In genomic region chr2:47082976-47083375, GRCh38 we compare ENCODE assay signal across 18 cellular contexts.
DNase-seq lines count a peak whose midpoint lies in the region; ATAC-seq, FAIRE-seq and TF ChIP-seq lines count a peak whose summit lies in the region.
"Had no signal": no experiment of that assay in that cellular context is flagged by ENCODE, and none has a peak within 500 bp of the region (broad histone marks: within the 10 kb centered on the region; RNA-seq: fewer than 3 reads in every experiment).

No MANE protein-coding gene starts in this region.

- peak overlapping the region; percentile 81 to 98 (median 91) for H3K4me2 ChIP-seq in BLaER1 treated with 17β-estradiol and CSF1 and Interleukin-3, amounts not matched to agents 10 nM and 100 nM
- no peak overlapping the region for H3K4me2 ChIP-seq in trophoblast cell (ENCODE audit: low read length)

- no peak for FAIRE-seq in bronchial epithelial cell (lab: Jason Lieb, UNC)
- FAIRE-seq: RCC 7860 had no signal

- H3K27ac ChIP-seq in BLaER1 treated with 17β-estradiol and CSF1 and Interleukin-3, amounts not matched to agents 10 nM and 100 nM: peak overlapping the region in 10 of 11 experiments; percentile 75 to 92 (median 87); a peak in 19 of 22 replicates
- H3K27ac ChIP-seq in trophoblast cell (ENCODE audit: low read depth, low read length): no peak overlapping the region

- no peaks in the 10 kb centered on the region for H4K20me1 ChIP-seq in BLaER1 treated with 17β-estradiol and CSF1 and Interleukin-3, amounts not matched to agents 10 nM and 100 nM

- no CpG with 5 or more reads among the region's 6 CpGs for WGBS in trophoblast cell (ENCODE audit: extremely low coverage, insufficient coverage, insufficient read length)

- DNase-seq in GDM1 (lab: John Stamatoyannopoulos, UW): peak; percentile 35
- peak; percentile 20 for DNase-seq in bronchial epithelial cell (ENCODE audit: low read depth)
- no peak for DNase-seq in trophoblast cell
- DNase-seq in activated effector memory CD4-positive, alpha-beta T cell treated with Interleukin-2 at 50 U/mL for 16 hours: no peak
- DNase-seq: ACHN; CD4-positive, CD25-positive, alpha-beta regulatory T cell; COR-L47; DMS 273 treated with DMSO at 0.1 percent for 48 hours; DND-41; H9; KBM-7; MV-4-11; NCI-H1694 treated with DMSO at 0.1 percent for 48 hours had no signal

- H3K79me1 ChIP-seq in trophoblast cell (ENCODE audit: low read length): peaks cover 37% of the 10 kb centered on the region

- no peaks in the 10 kb centered on the region for H3K9me3 ChIP-seq in BLaER1 treated with 17β-estradiol and CSF1 and Interleukin-3, amounts not matched to agents 10 nM and 100 nM (replicated peaks in 1 of 11)
- no peaks in the 10 kb centered on the region for H3K9me3 ChIP-seq in trophoblast cell (ENCODE audit: insufficient read depth, low read depth, low read length)

- H3K9ac ChIP-seq in BLaER1 treated with 17β-estradiol and CSF1 and Interleukin-3, amounts not matched to agents 10 nM and 100 nM: peak overlapping the region in 8 of 11 experiments; percentile 59 to 81 (median 70); a peak in 11 of 22 replicates
- H3K9ac ChIP-seq in trophoblast cell (ENCODE audit: low read length): no peak overlapping the region

- no peak overlapping the region for H2BK5ac ChIP-seq in trophoblast cell (ENCODE audit: low read depth, low read length, poor library complexity)

- peak overlapping the region in 3 of 10 experiments; percentile 12 to 55 (median 43); a peak in 2 of 20 replicates for H3K4me3 ChIP-seq in BLaER1 treated with 17β-estradiol and CSF1 and Interleukin-3, amounts not matched to agents 10 nM and 100 nM
- no peak overlapping the region for H3K4me3 ChIP-seq in bronchial epithelial cell (ENCODE audit: low read depth, low read length)
- no peak overlapping the region for H3K4me3 ChIP-seq in trophoblast cell (ENCODE audit: low read depth, low read length)

- no peak overlapping the region for H3K18ac ChIP-seq in trophoblast cell (ENCODE audit: low read length)

- H3K79me2 ChIP-seq in trophoblast cell (ENCODE audit: control insufficient read depth, insufficient read depth, low read length, poor library complexity): peaks cover 9% of the 10 kb centered on the region

- peak overlapping the region; percentile 51 for H4K91ac ChIP-seq in trophoblast cell (ENCODE audit: low read depth, low read length)

- no peak overlapping the region for H4K12ac ChIP-seq in trophoblast cell (ENCODE audit: low read depth, low read length)

- no peak overlapping the region for H3K23ac ChIP-seq in trophoblast cell (ENCODE audit: low read length)

- peaks cover 67 to 93% (median 78%) of the 10 kb centered on the region in 10 experiments for H3K4me1 ChIP-seq in BLaER1 treated with 17β-estradiol and CSF1 and Interleukin-3, amounts not matched to agents 10 nM and 100 nM
- peaks cover 19 to 32% of the 10 kb centered on the region in 2 experiments for H3K4me1 ChIP-seq in trophoblast cell (ENCODE audit: control insufficient read depth in 1 of 2, insufficient read depth in 2 of 2, low read length in 2 of 2)

- peaks cover 0 to 5% (median 0%) of the 10 kb centered on the region in 11 experiments; a peak in 1 of 22 replicates for H3K36me3 ChIP-seq in BLaER1 treated with 17β-estradiol and CSF1 and Interleukin-3, amounts not matched to agents 10 nM and 100 nM
- H3K36me3 ChIP-seq in bronchial epithelial cell (ENCODE audit: control insufficient read depth, insufficient read depth, low read length) (no peaks in the 10 kb centered on the region), trophoblast cell (ENCODE audit: control insufficient read depth in 1 of 2, insufficient read depth in 2 of 2, low read length in 2 of 2) (no peaks in the 10 kb centered on the region)

- no peak for ATAC-seq in SK-N-SH treated with all-trans-retinoic acid at 6 μM for 48 hours
- no peak for ATAC-seq in GM21526 (IDR thresholded peaks at IDR 0.05; ENCODE audit: low FRiP score, unreplicated experiment)
- ATAC-seq: Right ventricle myocardium inferior had no signal

- no peaks in the 10 kb centered on the region for H3K27me3 ChIP-seq in BLaER1 treated with 17β-estradiol and CSF1 and Interleukin-3, amounts not matched to agents 10 nM and 100 nM
- H3K27me3 ChIP-seq in bronchial epithelial cell (ENCODE audit: control insufficient read depth, insufficient read depth, low read length) (no peaks in the 10 kb centered on the region), trophoblast cell (ENCODE audit: insufficient read depth, low read length) (no peaks in the 10 kb centered on the region)

- no peak overlapping the region for H2BK120ac ChIP-seq in trophoblast cell (ENCODE audit: insufficient read depth, low read length, poor library complexity)

- H4K8ac ChIP-seq in trophoblast cell (ENCODE audit: low read depth, low read length): peak overlapping the region; percentile 2

- H2BK12ac ChIP-seq in trophoblast cell (ENCODE audit: low read length): peak overlapping the region; percentile 73

- H2AK5ac ChIP-seq in trophoblast cell (ENCODE audit: low read length): peak overlapping the region; percentile 55

- no peak overlapping the region for H2AFZ ChIP-seq in trophoblast cell (ENCODE audit: insufficient read depth, low read length, poor library complexity)

- H3K14ac ChIP-seq in trophoblast cell (ENCODE audit: low read length): no peak overlapping the region

- TF ChIP-seq CTCF in bronchial epithelial cell (IDR thresholded peaks at IDR 0.05; ENCODE audit: insufficient read depth, low read length, severe bottlenecking): no peak

- H3K4ac ChIP-seq in trophoblast cell (ENCODE audit: low read depth, low read length): no peak overlapping the region

TF ChIP-seq in SK-N-SH treated with all-trans-retinoic acid at 6 μM for 48 hours, 23 proteins besides CTCF, POLR2A, EP300 and RAD21:
- TF ChIP-seq CSRNP3 (CRISPR knock-in tag; IDR thresholded peaks at IDR 0.05): no peak
- no peak for TF ChIP-seq OSR1 (CRISPR knock-in tag; IDR thresholded peaks at IDR 0.05)
- no peak for TF ChIP-seq ZFP3 (CRISPR knock-in tag; IDR thresholded peaks at IDR 0.05)
- no peak for TF ChIP-seq RARB (CRISPR knock-in tag; IDR thresholded peaks at IDR 0.05)
- no peak for TF ChIP-seq GLIS3 (CRISPR knock-in tag; IDR thresholded peaks at IDR 0.05)
- no peak for TF ChIP-seq ZFP30 (CRISPR knock-in tag; IDR thresholded peaks at IDR 0.05)
- no peak for TF ChIP-seq TOX (CRISPR knock-in tag; IDR thresholded peaks at IDR 0.05; ENCODE audit: borderline replicate concordance)
- no peak for TF ChIP-seq ESRRG (CRISPR knock-in tag; IDR thresholded peaks at IDR 0.05)
- no peak for TF ChIP-seq POU6F1 (CRISPR knock-in tag; IDR thresholded peaks at IDR 0.05; ENCODE audit: borderline replicate concordance, low read depth)
- TF ChIP-seq PPARA (CRISPR knock-in tag; IDR thresholded peaks at IDR 0.05; ENCODE audit: borderline replicate concordance): no peak
- no peak for TF ChIP-seq ZNF70 (CRISPR knock-in tag; IDR thresholded peaks at IDR 0.05)
- TF ChIP-seq CSDC2 (CRISPR knock-in tag; IDR thresholded peaks at IDR 0.05): no peak
- no peak for TF ChIP-seq ZNF8 (CRISPR knock-in tag; IDR thresholded peaks at IDR 0.05)
- TF ChIP-seq PATZ1 (CRISPR knock-in tag; IDR thresholded peaks at IDR 0.05; ENCODE audit: borderline replicate concordance): no peak
- TF ChIP-seq BACH2 (CRISPR knock-in tag; IDR thresholded peaks at IDR 0.05; ENCODE audit: borderline replicate concordance): no peak
- TF ChIP-seq ARNTL (CRISPR knock-in tag; IDR thresholded peaks at IDR 0.05; ENCODE audit: borderline replicate concordance, low read depth): no peak
- TF ChIP-seq ZC3H10 (CRISPR knock-in tag; IDR thresholded peaks at IDR 0.05): no peak
- no peak for TF ChIP-seq ZNF565 (CRISPR knock-in tag; conservative IDR thresholded peaks at IDR 0.05; ENCODE audit: low read depth)
- TF ChIP-seq SNAI2 (CRISPR knock-in tag; IDR thresholded peaks at IDR 0.05): no peak

Comparison
In these comparisons a context has a peak if more than half of its experiments do, and no peak if none do; other contexts are left out.
1. DNase-seq: peak in GDM1 (single experiment) and bronchial epithelial cell (single experiment); none in trophoblast cell (0 of 2) and activated effector memory CD4-positive, alpha-beta T cell treated with Interleukin-2 at 50 U/mL for 16 hours (single experiment).